In the genomic region with DNA sequence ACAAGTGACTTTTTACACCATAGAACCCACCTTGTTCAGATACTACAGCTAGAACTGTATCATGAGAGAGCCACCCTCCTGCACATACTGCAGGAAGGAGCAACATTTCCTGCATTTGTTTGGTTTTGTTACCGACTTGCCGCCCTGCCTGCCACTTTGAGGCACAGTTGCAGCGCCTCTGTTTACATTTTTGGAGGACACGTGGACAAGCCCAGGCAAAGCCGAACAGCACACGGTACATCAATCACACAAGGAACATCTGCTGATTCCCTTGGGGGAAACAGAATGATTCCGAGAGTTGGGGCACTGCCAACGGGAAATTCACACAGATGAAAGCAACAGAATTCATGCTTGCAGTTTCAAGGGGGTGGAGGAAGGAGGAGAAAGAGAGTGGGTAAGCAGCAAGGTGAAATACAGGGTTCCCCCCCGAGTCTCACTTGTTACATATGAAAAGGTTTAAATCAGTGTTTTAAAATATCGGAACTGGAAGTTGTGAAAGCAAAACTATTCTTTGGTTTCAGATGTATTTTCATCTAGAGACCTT, we compare ENCODE assay signal across 8 cellular contexts.
DNase-seq lines count a peak whose midpoint lies in the region; ATAC-seq and TF ChIP-seq lines count a peak whose summit lies in the region.

No MANE protein-coding gene starts in this region.

- no peak overlapping the region for H3K27ac Mint-ChIP-seq in neural progenitor cell

- H3K9ac ChIP-seq in neural progenitor cell = no peak overlapping the region

- H3K4me3 ChIP-seq in AG09309 (ENCODE audit: control insufficient read depth, low read depth, low read length) (peak overlapping the region; percentile 27), neural progenitor cell (no peak overlapping the region), upper lobe of right lung (peak overlapping the region; percentile 45)

- H3K4me2 ChIP-seq in neural progenitor cell = no peak overlapping the region

- no peaks in the 10 kb centered on the region for H3K36me3 Mint-ChIP-seq in neural progenitor cell

- no peaks in the 10 kb centered on the region for H3F3A ChIP-seq in neural progenitor cell (ENCODE audit: low read depth)

- intact Hi-C loops in upper lobe of right lung (cut with DNase I) = no loop called here

- H3K4me1 ChIP-seq in neural progenitor cell (peaks cover 17% of the 10 kb centered on the region), upper lobe of right lung (peaks cover 54% of the 10 kb centered on the region)

- DNase-seq in AG09309 (ENCODE audit: low read depth) (peak; percentile 14), NCI-H226 (peak; percentile 30), neural progenitor cell (ENCODE audit: low spot score) (no peak), upper lobe of right lung (peak; percentile 62)
- DNase-seq in activated CD8-positive, alpha-beta memory T cell treated with anti-CD3 and anti-CD28 coated beads, Interleukin-2, amount 50 U/mL, for 4 hours = peak; percentile 39

- no peaks in the 10 kb centered on the region for H3K79me2 ChIP-seq in neural progenitor cell (ENCODE audit: low read depth)

- H2AFZ ChIP-seq in neural progenitor cell (replicated peaks) = peak overlapping the region; percentile 74

- ATAC-seq in GM18861 (IDR thresholded peaks at IDR 0.05; ENCODE audit: unreplicated experiment) (peak; percentile 68), HG03045 (IDR thresholded peaks at IDR 0.05; ENCODE audit: unreplicated experiment) (peak; percentile 70), esophagus mucosa (peak; percentile 87), upper lobe of right lung (peak; percentile 78)

- peaks cover 24% of the 10 kb centered on the region for H3K4me1 Mint-ChIP-seq in neural progenitor cell

- H3K36me3 ChIP-seq in neural progenitor cell = no peaks in the 10 kb centered on the region
- H3K36me3 ChIP-seq in upper lobe of right lung = no peaks in the 10 kb centered on the region

- no peaks in the 10 kb centered on the region for H3K9me3 Mint-ChIP-seq in neural progenitor cell

- H4K20me1 ChIP-seq in neural progenitor cell (ENCODE audit: low read depth) = no peaks in the 10 kb centered on the region

- H3K9me3 ChIP-seq in neural progenitor cell (ENCODE audit: low read depth) (no peaks in the 10 kb centered on the region), upper lobe of right lung (no peaks in the 10 kb centered on the region)

- no peak overlapping the region for H3K4me3 Mint-ChIP-seq in neural progenitor cell

- TF ChIP-seq CTCF in AG09309 (IDR thresholded peaks at IDR 0.05; ENCODE audit: control insufficient read depth, insufficient read depth, low read depth, low read length, missing control alignments) = no peak
- TF ChIP-seq CTCF in neural progenitor cell (IDR thresholded peaks at IDR 0.05) = no peak
- no peak for TF ChIP-seq CTCF in upper lobe of right lung (IDR thresholded peaks at IDR 0.05)

- H3K27me3 ChIP-seq in neural progenitor cell (no peaks in the 10 kb centered on the region), upper lobe of right lung (no peaks in the 10 kb centered on the region)

- H3K27ac ChIP-seq in neural progenitor cell (no peak overlapping the region), upper lobe of right lung (peak overlapping the region; percentile 27)

- H3K27me3 Mint-ChIP-seq in neural progenitor cell (ENCODE audit: insufficient read depth, low read depth) = peaks cover 4% of the 10 kb centered on the region
